In genomic region chr15:89787946-89788345, GRCh38 we compare ENCODE assay signal across 35 cellular contexts. TPM values are rescaled to one million over a fixed set of nuclear protein-coding genes. Genes with fewer than 3 reads are reported as not detected.
"Had no signal": no experiment of that assay in that cellular context is flagged by ENCODE, and none has a peak within 500 bp of the region (broad histone marks: within the 10 kb centered on the region; RNA-seq: fewer than 3 reads in every experiment).

No MANE protein-coding gene starts in this region.

- H3K4me1 ChIP-seq: ascending aorta, esophagus muscularis mucosa, gastrocnemius medialis, heart left ventricle had no signal

- ATAC-seq: activated CD4-positive, CD25-positive, alpha-beta regulatory T cell treated with anti-CD3 and anti-CD28 coated beads, Interleukin-2, amount 50 U/mL, for 24 hours; activated naive CD4-positive, alpha-beta T cell treated with anti-CD3 and anti-CD28 coated beads, Interleukin-2, amount 50 U/mL, for 72 hours; activated T-cell treated with anti-CD3 and anti-CD28 coated beads, Interleukin-2, amount 50 U/mL, for 72 hours; foreskin keratinocyte; gastrocnemius medialis; heart left ventricle; T-helper 17 cell had no signal

- H3K4me3 ChIP-seq: ascending aorta, breast epithelium, cardiac muscle cell, coronary artery, dorsolateral prefrontal cortex, esophagus muscularis mucosa, gastrocnemius medialis, heart left ventricle had no signal

- H3K27ac ChIP-seq: ascending aorta, breast epithelium, cardiac muscle cell, coronary artery, dorsolateral prefrontal cortex, esophagus muscularis mucosa, foreskin keratinocyte, gastrocnemius medialis, heart left ventricle, WERI-Rb-1 had no signal

- H3K4me1 Mint-ChIP-seq: activated naive CD4-positive, alpha-beta T cell treated with anti-CD3 and anti-CD28 coated beads, Interleukin-2, amount 10 ng/mL, durations not matched to agents 7 days and 5 days; activated naive CD8-positive, alpha-beta T cell treated with anti-CD3 and anti-CD28 coated beads, Interleukin-2, amount 10 ng/mL, durations not matched to agents 7 days and 5 days; brain; T-helper 17 cell had no signal

- H3K4me3 Mint-ChIP-seq: activated B cell treated with CpG ODN at 0.5 μM for 24 hours; activated naive CD4-positive, alpha-beta T cell treated with anti-CD3 and anti-CD28 coated beads, Interleukin-2, amount 10 ng/mL, durations not matched to agents 7 days and 5 days; activated naive CD8-positive, alpha-beta T cell treated with anti-CD3 and anti-CD28 coated beads, Interleukin-2, amount 10 ng/mL, durations not matched to agents 7 days and 5 days; activated T-cell treated with anti-CD3 and anti-CD28 coated beads, Interleukin-2, amount 50 U/mL, for 24 hours; activated T-cell treated with anti-CD3 and anti-CD28 coated beads, Interleukin-2, amount 50 U/mL, for 72 hours; brain; dendritic cell treated with granulocyte-macrophage colony-stimulating factor and Interleukin-4, amounts not matched to agents 40 ng/mL and 50 ng/mL, for 4 days; endodermal cell; T-helper 17 cell; T-helper 2 cell treated with Interferon-gamma antibody and Interleukin-4, amounts not matched to agents 5 μg/mL and 100 μg/mL, for 36 hours had no signal

- H3K9me3 Mint-ChIP-seq: dendritic cell treated with granulocyte-macrophage colony-stimulating factor and Interleukin-4, amounts not matched to agents 40 ng/mL and 50 ng/mL, for 4 days had no signal

- H3K27ac Mint-ChIP-seq: activated B cell treated with CpG ODN at 0.5 μM for 24 hours; activated naive CD4-positive, alpha-beta T cell treated with anti-CD3 and anti-CD28 coated beads, Interleukin-2, amount 10 ng/mL, durations not matched to agents 7 days and 5 days; activated naive CD4-positive, alpha-beta T cell treated with anti-CD3 and anti-CD28 coated beads, Interleukin-2, amount 50 U/mL, for 72 hours; activated naive CD8-positive, alpha-beta T cell treated with anti-CD3 and anti-CD28 coated beads, Interleukin-2, amount 10 ng/mL, durations not matched to agents 7 days and 5 days; activated T-cell treated with anti-CD3 and anti-CD28 coated beads, Interleukin-2, amount 50 U/mL, for 24 hours; activated T-cell treated with anti-CD3 and anti-CD28 coated beads, Interleukin-2, amount 50 U/mL, for 72 hours; brain; dendritic cell treated with granulocyte-macrophage colony-stimulating factor and Interleukin-4, amounts not matched to agents 40 ng/mL and 50 ng/mL, for 4 days; endodermal cell; T-helper 17 cell; T-helper 2 cell treated with Interferon-gamma antibody and Interleukin-4, amounts not matched to agents 5 μg/mL and 100 μg/mL, for 36 hours had no signal

- H3K36me3 ChIP-seq: ascending aorta, breast epithelium, cardiac muscle cell, esophagus muscularis mucosa, gastrocnemius medialis, WERI-Rb-1 had no signal

- DNase-seq: activated B cell treated with CpG ODN at 0.5 μM for 24 hours; activated CD4-positive, alpha-beta T cell treated with anti-CD3 and anti-CD28 coated beads for 48 hours; activated CD4-positive, alpha-beta T cell treated with anti-CD3 and anti-CD28 coated beads, Interleukin-2, amount 50 U/mL, for 1 hour; activated CD4-positive, alpha-beta T cell treated with anti-CD3 and anti-CD28 coated beads, Interleukin-2, amount 50 U/mL, for 48 hours; activated CD8-positive, alpha-beta memory T cell treated with anti-CD3 and anti-CD28 coated beads, Interleukin-2, amount 50 U/mL, for 48 hours; activated gamma-delta T cell; activated naive CD4-positive, alpha-beta T cell; activated naive CD4-positive, alpha-beta T cell treated with anti-CD3 and anti-CD28 coated beads, Interleukin-2, amount 10 ng/mL, durations not matched to agents 7 days and 5 days; activated naive CD8-positive, alpha-beta T cell treated with anti-CD3 and anti-CD28 coated beads, Interleukin-2, amount 10 ng/mL, durations not matched to agents 7 days and 5 days; activated T-cell treated with anti-CD3 and anti-CD28 coated beads for 4 hours; activated T-cell treated with anti-CD3 and anti-CD28 coated beads, Interleukin-2, amount 50 U/mL, for 24 hours; activated T-cell treated with anti-CD3 and anti-CD28 coated beads, Interleukin-2, amount 50 U/mL, for 72 hours; central memory CD4-positive, alpha-beta T cell; effector memory CD4-positive, alpha-beta T cell; endodermal cell; erythroblast; foreskin keratinocyte; gastrocnemius medialis; glutamatergic neuron; heart left ventricle; T-helper 1 cell; T-helper 17 cell; T1000; WERI-Rb-1 had no signal

- H3K27me3 Mint-ChIP-seq: activated B cell treated with CpG ODN at 0.5 μM for 24 hours; activated naive CD4-positive, alpha-beta T cell treated with anti-CD3 and anti-CD28 coated beads, Interleukin-2, amount 10 ng/mL, durations not matched to agents 7 days and 5 days; dendritic cell treated with granulocyte-macrophage colony-stimulating factor and Interleukin-4, amounts not matched to agents 40 ng/mL and 50 ng/mL, for 4 days had no signal

- H3K9me3 ChIP-seq: breast epithelium, gastrocnemius medialis had no signal

- H3K36me3 Mint-ChIP-seq: activated naive CD4-positive, alpha-beta T cell treated with anti-CD3 and anti-CD28 coated beads, Interleukin-2, amount 10 ng/mL, durations not matched to agents 7 days and 5 days; activated naive CD8-positive, alpha-beta T cell treated with anti-CD3 and anti-CD28 coated beads, Interleukin-2, amount 10 ng/mL, durations not matched to agents 7 days and 5 days; brain had no signal

RNA-seq across cellular contexts. Expression of gene MESP2, which starts 11.8 kb away (rescaled TPM):
- total RNA-seq: activated naive CD4-positive, alpha-beta T cell treated with anti-CD3 and anti-CD28 coated beads, Interleukin-2, amount 50 U/mL, for 72 hours; activated naive CD8-positive, alpha-beta T cell treated with anti-CD3 and anti-CD28 coated beads, Interleukin-2, amount 10 ng/mL, durations not matched to agents 7 days and 5 days; activated T-cell treated with anti-CD3 and anti-CD28 coated beads, Interleukin-2, amount 50 U/mL, for 72 hours; ascending aorta; esophagus muscularis mucosa; gastrocnemius medialis; T-helper 17 cell had no signal

RNA-seq across cellular contexts. Expression of gene MESP1, which starts 36.9 kb away (rescaled TPM):
- total RNA-seq: T-helper 17 cell had no signal
